In genomic region chr18:14093526-14093925, GRCh38 we compare ENCODE assay signal across 17 cellular contexts.
"Had no signal": no experiment of that assay in that cellular context is flagged by ENCODE, and none has a peak within 500 bp of the region (broad histone marks: within the 10 kb centered on the region; RNA-seq: fewer than 3 reads in every experiment).

No MANE protein-coding gene starts in this region.

- H2AFZ ChIP-seq: neural progenitor cell had no signal

- H3K36me3 ChIP-seq: neural progenitor cell, right lobe of liver, transverse colon had no signal

- H3K4me3 Mint-ChIP-seq: activated CD4-positive, alpha-beta T cell treated with anti-CD3 and anti-CD28 coated beads, Interleukin-2, amount 10 ng/mL, durations not matched to agents 7 days and 5 days; activated naive CD4-positive, alpha-beta T cell treated with anti-CD3 and anti-CD28 coated beads for 36 hours; neural progenitor cell had no signal

- H3K4me1 ChIP-seq: neural progenitor cell, right lobe of liver, transverse colon had no signal

- H3K9me3 Mint-ChIP-seq: activated naive CD4-positive, alpha-beta T cell treated with anti-CD3 and anti-CD28 coated beads for 36 hours; activated T-helper 2 cell treated with anti-CD3 and anti-CD28 coated beads, Interferon-gamma antibody, Interleukin-2, Interleukin-4, amounts not matched to agents 10 μg/mL and 5 μg/mL and 100 μg/mL, durations not matched to agents 14 hours and 24 hours and 36 hours had no signal

- DNase-seq: activated CD4-positive, alpha-beta T cell treated with anti-CD3 and anti-CD28 coated beads, Interleukin-2, amount 10 ng/mL, durations not matched to agents 7 days and 5 days; activated naive CD4-positive, alpha-beta T cell treated with anti-CD3 and anti-CD28 coated beads for 36 hours; activated T-cell treated with anti-CD3 and anti-CD28 coated beads for 4 hours; dermis blood vessel endothelial cell; right lobe of liver; stimulated activated CD4-positive, alpha-beta T cell treated with anti-CD3 and anti-CD28 coated beads, Interleukin-4, amount 100 ng/mL, for 4 hours; stimulated activated CD8-positive, alpha-beta memory T cell treated with anti-CD3 and anti-CD28 coated beads, Interleukin-4, amount 100 ng/mL, for 48 hours; stimulated activated naive CD4-positive, alpha-beta T cell treated with Interleukin-2 at 50 U/mL for 16 hours; substantia nigra; transverse colon had no signal

- H3K4me1 Mint-ChIP-seq: activated CD4-positive, alpha-beta T cell treated with anti-CD3 and anti-CD28 coated beads, Interleukin-2, amount 10 ng/mL, durations not matched to agents 7 days and 5 days had no signal

- H3K27ac Mint-ChIP-seq: activated CD4-positive, alpha-beta T cell treated with anti-CD3 and anti-CD28 coated beads, Interleukin-2, amount 10 ng/mL, durations not matched to agents 7 days and 5 days; activated naive CD4-positive, alpha-beta T cell treated with anti-CD3 and anti-CD28 coated beads for 36 hours; activated T-helper 2 cell treated with anti-CD3 and anti-CD28 coated beads, Interferon-gamma antibody, Interleukin-2, Interleukin-4, amounts not matched to agents 10 μg/mL and 5 μg/mL and 100 μg/mL, durations not matched to agents 14 hours and 24 hours and 36 hours; neural progenitor cell had no signal

- H3K27ac ChIP-seq: epithelial cell of prostate, neural progenitor cell, right lobe of liver, transverse colon had no signal

- H3K4me3 ChIP-seq: lung, neural progenitor cell, right lobe of liver, smooth muscle cell, transverse colon had no signal

- H3K4me2 ChIP-seq: neural progenitor cell, smooth muscle cell had no signal

- FAIRE-seq: astrocyte, islet of Langerhans had no signal

- H3K27me3 Mint-ChIP-seq: activated CD4-positive, alpha-beta T cell treated with anti-CD3 and anti-CD28 coated beads, Interleukin-2, amount 10 ng/mL, durations not matched to agents 7 days and 5 days had no signal

- ATAC-seq: right lobe of liver had no signal

- H3K9me3 ChIP-seq: right lobe of liver, transverse colon had no signal
